Comparison of ENCODE assay signal across 18 cellular contexts in the genomic region with DNA sequence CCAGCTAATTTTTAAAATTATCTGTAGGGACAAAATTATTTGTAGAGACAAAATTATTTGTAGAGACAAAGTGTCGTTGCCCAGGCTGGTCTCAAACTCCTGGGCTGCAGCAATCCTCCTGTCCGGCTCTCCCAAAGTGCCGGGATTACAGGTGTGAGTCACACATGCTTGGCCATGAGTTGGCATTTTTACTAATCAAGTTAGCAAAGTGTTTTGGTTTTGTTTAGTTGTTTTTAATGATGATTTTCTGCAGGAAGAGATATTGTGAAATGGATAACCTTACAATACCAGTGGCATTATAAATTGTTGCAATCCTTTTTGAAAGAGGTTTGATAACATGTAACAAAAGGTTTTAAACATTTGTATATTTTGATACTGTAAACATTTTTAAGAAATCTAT.
A peak's percentile ranks its signal among the peaks of the same experiment; 100 is the strongest.
DNase-seq lines count a peak whose midpoint lies in the region; ATAC-seq, FAIRE-seq and TF ChIP-seq lines count a peak whose summit lies in the region.
"Had no signal": no experiment of that assay in that cellular context is flagged by ENCODE, and none has a peak within 500 bp of the region (broad histone marks: within the 10 kb centered on the region; RNA-seq: fewer than 3 reads in every experiment).

No MANE protein-coding gene starts in this region.

- H3K27ac ChIP-seq in body of pancreas (no peak overlapping the region), keratinocyte (ENCODE audit: control insufficient read depth, insufficient read depth, low read length) (peak overlapping the region; percentile 55), esophagus squamous epithelium (no peak overlapping the region), spleen (no peak overlapping the region)
- H3K27ac ChIP-seq: neutrophil, sigmoid colon, SK-N-MC had no signal

- peak overlapping the region; percentile 50 for H2AFZ ChIP-seq in keratinocyte (ENCODE audit: control insufficient read depth, low read length)

- dilution Hi-C loops in keratinocyte (cut with MboI; ENCODE audit: extremely low pct_ligation_motif_present, low sequenced_read_pairs), result no loop called here

- peak; percentile 89 for FAIRE-seq in keratinocyte (lab: Jason Lieb, UNC)
- FAIRE-seq: frontal cortex had no signal

- H3K4me3 ChIP-seq in body of pancreas (no peak overlapping the region), keratinocyte (ENCODE audit: control insufficient read depth in 2 of 3, extremely low read depth in 1 of 3, insufficient read depth in 2 of 3, low read depth in 1 of 3, low read length in 3 of 3) (no peak overlapping the region), esophagus squamous epithelium (no peak overlapping the region), spleen (no peak overlapping the region), H7 (ENCODE audit: insufficient read depth, low read depth, low read length) (no peak overlapping the region)
- H3K4me3 ChIP-seq: sigmoid colon, SK-N-MC had no signal

- peak; percentile 41 for DNase-seq in Caki2 (ENCODE audit: low read depth)
- DNase-seq in LHCN-M2 (ENCODE audit: low read depth), result peak; percentile 50
- peak in 3 of 4 donors; percentile 17 to 47 (median 21) for DNase-seq in body of pancreas
- no peak for DNase-seq in keratinocyte (ENCODE audit: low read depth, low spot score)
- DNase-seq in NCI-H510A treated with DMSO at 0.1 percent for 48 hours (lab: John Stamatoyannopoulos, UW), result no peak
- DNase-seq in esophagus squamous epithelium (lab: John Stamatoyannopoulos, UW), result no peak
- DNase-seq in spleen, result no peak
- no peak for DNase-seq in H7
- DNase-seq: activated CD8-positive, alpha-beta T cell treated with anti-CD3 and anti-CD28 coated beads, Interleukin-2, amount 10 ng/mL, durations not matched to agents 7 days and 5 days; aorta; effector CD4-positive, alpha-beta T cell; mesenchymal stem cell; NCI-H1105; sigmoid colon had no signal

- H3K36me3 ChIP-seq in body of pancreas (replicated peaks in 1 of 2; ENCODE audit: insufficient read depth in 1 of 2, low read depth in 2 of 2), result no peaks in the 10 kb centered on the region
- H3K36me3 ChIP-seq in keratinocyte (ENCODE audit: control insufficient read depth in 2 of 2, extremely low read depth in 1 of 2, insufficient read depth in 2 of 2, low read length in 2 of 2), result no peaks in the 10 kb centered on the region
- H3K36me3 ChIP-seq in esophagus squamous epithelium, result no peaks in the 10 kb centered on the region
- no peaks in the 10 kb centered on the region for H3K36me3 ChIP-seq in spleen
- no peaks in the 10 kb centered on the region for H3K36me3 ChIP-seq in H7 (replicated peaks; ENCODE audit: control insufficient read depth, insufficient read depth, low read length)
- H3K36me3 ChIP-seq: neutrophil, sigmoid colon had no signal

- in situ Hi-C loops in Caki2 (cut with HindIII; ENCODE audit: low pct_unique_long_range_greater_than_20kb, low sequenced_read_pairs), result no loop called here

- TF ChIP-seq CTCF in body of pancreas (IDR thresholded peaks at IDR 0.05), result no peak
- no peak for TF ChIP-seq CTCF in keratinocyte (optimal IDR thresholded peaks at IDR 0.05 in 1 of 3, IDR thresholded peaks at IDR 0.05 in 1 of 3, conservative IDR thresholded peaks at IDR 0.05 in 1 of 3; ENCODE audit: extremely low read depth in 1 of 3, insufficient read depth in 2 of 3, low read length in 3 of 3)
- no peak for TF ChIP-seq CTCF in esophagus squamous epithelium (IDR thresholded peaks at IDR 0.05)
- TF ChIP-seq CTCF in spleen (IDR thresholded peaks at IDR 0.05 in 8 of 11, conservative IDR thresholded peaks at IDR 0.05 in 3 of 11), result no peak

- H3K79me2 ChIP-seq in keratinocyte (ENCODE audit: control insufficient read depth, insufficient read depth, low read length), result no peaks in the 10 kb centered on the region

- no peaks in the 10 kb centered on the region for H3K9me1 ChIP-seq in keratinocyte (ENCODE audit: control insufficient read depth, extremely low read depth, insufficient read depth, low read length)

- peak; percentile 45 for ATAC-seq in body of pancreas
- ATAC-seq: activated CD8-positive, alpha-beta T cell treated with anti-CD3 and anti-CD28 coated beads, Interleukin-2, amount 10 ng/mL, durations not matched to agents 7 days and 5 days; stimulated activated memory B cell treated with anti-CD40 and anti-IgM and Interleukin-4, amounts not matched to agents 10 μg/mL and 1 μg/mL and 100 μg/mL, for 72 hours had no signal

- no peak for TF ChIP-seq POLR2A in body of pancreas (IDR thresholded peaks at IDR 0.05)
- TF ChIP-seq POLR2A in esophagus squamous epithelium (IDR thresholded peaks at IDR 0.05), result no peak
- TF ChIP-seq POLR2A in spleen (IDR thresholded peaks at IDR 0.05), result no peak

- WGBS in body of pancreas, 2 donors, result 69 to 85% methylated on average over 3 of the region's 3 CpGs
- WGBS in esophagus squamous epithelium, 2 donors, result 24 to 25% methylated on average over 3 of the region's 3 CpGs
- WGBS in spleen, 5 donors, result 86 to 95% (median 87%) methylated on average over 3 of the region's 3 CpGs

- H3K4me1 ChIP-seq in body of pancreas, result peaks cover 18% of the 10 kb centered on the region
- peaks cover 26% of the 10 kb centered on the region for H3K4me1 ChIP-seq in keratinocyte (ENCODE audit: control insufficient read depth, extremely low read depth, insufficient read depth, low read length)
- peaks cover 0 to 24% (median 0%) of the 10 kb centered on the region in 3 donors for H3K4me1 ChIP-seq in esophagus squamous epithelium
- no peaks in the 10 kb centered on the region for H3K4me1 ChIP-seq in spleen

- H3K27me3 ChIP-seq in body of pancreas (no peaks in the 10 kb centered on the region), keratinocyte (ENCODE audit: control insufficient read depth, extremely low read depth, insufficient read depth, low read length) (no peaks in the 10 kb centered on the region), esophagus squamous epithelium (no peaks in the 10 kb centered on the region), spleen (replicated peaks in 1 of 7) (no peaks in the 10 kb centered on the region), H7 (ENCODE audit: control insufficient read depth, insufficient read depth, low read length) (no peaks in the 10 kb centered on the region)
- H3K27me3 ChIP-seq: neutrophil, sigmoid colon had no signal

- no peak overlapping the region for H3K9ac ChIP-seq in keratinocyte (ENCODE audit: control insufficient read depth, extremely low read depth, insufficient read depth, low read length)

- intact Hi-C loops in body of pancreas (cut with DNase I) (no loop called here), esophagus squamous epithelium (cut with DNase I) (no loop called here), spleen (cut with DNase I; ENCODE audit: low total_unique reads) (no loop called here)

- H4K20me1 ChIP-seq in keratinocyte (ENCODE audit: control insufficient read depth, extremely low read depth, insufficient read depth, low read length), result no peaks in the 10 kb centered on the region

- H3K9me3 ChIP-seq in body of pancreas (no peaks in the 10 kb centered on the region), keratinocyte (ENCODE audit: control insufficient read depth, low read depth, low read length) (no peaks in the 10 kb centered on the region), esophagus squamous epithelium (no peaks in the 10 kb centered on the region), spleen (no peaks in the 10 kb centered on the region)
- H3K9me3 ChIP-seq: neutrophil, sigmoid colon had no signal

- H3K4me2 ChIP-seq in keratinocyte (ENCODE audit: control insufficient read depth, extremely low read depth, insufficient read depth, low read depth, low read length), result peak overlapping the region; percentile 30

Comparison
In these comparisons a context has a peak if more than half of its experiments do, and no peak if none do; other contexts are left out.
1. DNase-seq: peak in Caki2 (single experiment), LHCN-M2 (single experiment) and body of pancreas (3 of 4); none in keratinocyte (single experiment), NCI-H510A treated with DMSO at 0.1 percent for 48 hours (single experiment), esophagus squamous epithelium (single experiment), spleen (single experiment) and H7 (single experiment).